In genomic region chr21:25639167-25639921, GRCh38 we compare ENCODE assay signal across 8 cellular contexts. TPM values are rescaled to one million over a fixed set of nuclear protein-coding genes. Genes with fewer than 3 reads are reported as not detected.
A peak's percentile ranks its signal among the peaks of the same experiment; 100 is the strongest.
DNase-seq lines count a peak whose midpoint lies in the region; ATAC-seq and TF ChIP-seq lines count a peak whose summit lies in the region.

Gene JAM2, plus strand, starts transcription at chr21:25639258. Its CDS starts 564 bp downstream, at chr21:25639822.

- CTCF ChIA-PET in MCF 10A (lab: Yijun Ruan, JAX) = interaction anchor here (0.7 to 1.8 kb wide), 3 partner anchors 20 to 58 kb away, joined by 4 to 8 read pairs (median 5); no protein-coding TSS in a partner anchor

- peak within 1 kb of the TSS; percentile 67 for H3K4me3 Mint-ChIP-seq in MCF 10A (ENCODE audit: unreplicated experiment)

- H3K9me3 Mint-ChIP-seq in MCF 10A (ENCODE audit: unreplicated experiment) = no peaks in the 10 kb centered on the region

- H3K27ac Mint-ChIP-seq in MCF 10A (ENCODE audit: low read depth, unreplicated experiment) = no peak within 1 kb of the TSS

- H3K4me1 Mint-ChIP-seq in MCF 10A (ENCODE audit: insufficient read depth, unreplicated experiment) = peaks cover 15% of the 10 kb centered on the region

- ATAC-seq in GM19372 (IDR thresholded peaks at IDR 0.05; ENCODE audit: low read depth, unreplicated experiment) (peak; percentile 70), HG03457 (IDR thresholded peaks at IDR 0.05; ENCODE audit: unreplicated experiment) (peak; percentile 64)

- intact Hi-C loops in MCF 10A (cut with micrococcal nuclease) = no loop called here

- POLR2A ChIA-PET in MCF 10A (lab: Yijun Ruan, JAX) = interaction anchor here (0.5 to 0.9 kb wide), 5 partner anchors 15 to 1028 kb away, joined by 3 to 6 read pairs (median 4); no protein-coding TSS in a partner anchor

- H3K27me3 Mint-ChIP-seq in MCF 10A (ENCODE audit: insufficient read depth, unreplicated experiment) = peaks cover 31% of the 10 kb centered on the region

- no TSS peak for BruUV-seq in MCF 10A (replicated peaks; lab: Mats Ljungman, UMichigan)

- DNase-seq in C1 segment of cervical spinal cord (lab: John Stamatoyannopoulos, UW) (peak in 11 of 14 donors; percentile 14 to 82 (median 62)), T-helper 22 cell (ENCODE audit: low read depth) (peak; percentile 7), MCF 10A (ENCODE audit: unreplicated experiment) (peak; percentile 13), iris pigment epithelial cell (ENCODE audit: low read depth) (peak; percentile 14), retina (no peak)
- DNase-seq in stimulated activated CD4-positive, alpha-beta T cell treated with anti-CD3 and anti-CD28 coated beads, Interleukin-15, amount 100 ng/mL, for 1 hour (ENCODE audit: low read depth in 1 of 2, low spot score in 1 of 2) = peak; percentile 5 to 26

- no peak for TF ChIP-seq CTCF in MCF 10A (IDR thresholded peaks at IDR 0.05; ENCODE audit: unreplicated experiment)

- H3K36me3 Mint-ChIP-seq in MCF 10A (ENCODE audit: insufficient read depth, unreplicated experiment) = no peaks in the 10 kb centered on the region

RNA-seq across cellular contexts. Expression of gene JAM2, which starts in this region (rescaled TPM):
- total RNA-seq in MCF 10A (2022) = 0.07 TPM in 1 of 2 replicates, not detected in the other

Comparison
In these comparisons a context has a peak if more than half of its experiments do, and no peak if none do; other contexts are left out.
1. Peak in DNase-seq in MCF 10A; RNA of the gene not detected or under 1 TPM.